Comparison of ENCODE assay signal across 19 cellular contexts in the genomic region with DNA sequence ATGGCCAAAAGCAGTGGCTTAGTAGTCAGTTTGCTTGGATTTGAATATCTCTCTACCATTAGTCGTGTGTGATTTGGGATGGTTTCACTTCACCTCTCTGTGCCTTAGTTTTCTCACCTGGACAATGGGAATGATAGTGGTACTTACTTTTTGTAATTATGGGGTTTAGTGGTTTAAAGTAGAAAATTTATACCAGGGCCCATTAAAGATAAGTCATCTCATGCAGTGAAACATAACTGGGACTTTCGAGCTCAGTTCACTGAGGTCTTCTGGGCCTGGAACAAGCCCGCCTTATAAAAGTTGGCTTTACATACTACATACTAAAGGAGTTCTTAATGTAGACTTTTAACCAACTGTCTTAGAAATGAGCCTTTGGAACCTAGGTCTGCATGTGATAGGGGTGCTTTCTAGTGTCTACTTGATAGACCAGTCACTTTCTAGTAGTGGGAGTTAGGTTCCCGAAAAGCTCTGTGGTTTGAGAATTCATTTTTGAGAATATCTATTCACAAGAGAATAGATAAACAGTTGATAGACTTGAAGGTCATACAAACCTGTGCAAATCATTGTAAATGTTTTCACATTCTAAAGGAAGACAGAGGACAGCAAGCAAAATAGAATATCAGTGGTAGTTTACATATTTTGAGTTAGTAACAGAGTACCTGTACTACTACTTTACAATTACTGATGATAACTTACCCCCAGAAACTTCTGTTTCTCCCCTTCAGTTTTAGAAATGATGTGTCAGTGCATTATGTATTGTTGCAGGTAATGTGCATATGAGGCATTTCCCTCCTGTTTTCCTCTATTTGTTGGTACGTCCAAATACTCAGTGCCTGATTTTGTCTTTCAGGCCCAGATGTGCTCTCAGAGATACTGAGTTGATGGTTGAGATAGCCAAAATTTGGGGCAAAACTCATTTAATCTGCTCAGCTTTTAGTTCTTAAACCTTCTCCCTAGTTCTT. TPM values are rescaled to one million over a fixed set of nuclear protein-coding genes. Genes with fewer than 3 reads are reported as not detected.
DNase-seq lines count a peak whose midpoint lies in the region; FAIRE-seq and TF ChIP-seq lines count a peak whose summit lies in the region.
"Had no signal": no experiment of that assay in that cellular context is flagged by ENCODE, and none has a peak within 500 bp of the region (broad histone marks: within the 10 kb centered on the region; RNA-seq: fewer than 3 reads in every experiment).

No MANE protein-coding gene starts in this region.

- H3K4me3 Mint-ChIP-seq in activated CD4-positive, alpha-beta T cell treated with anti-CD3 and anti-CD28 coated beads, Interleukin-2, amount 10 ng/mL, durations not matched to agents 24 days and 14 days, result peak overlapping the region; percentile 5
- no peak overlapping the region for H3K4me3 Mint-ChIP-seq in activated T-helper 1 cell treated with anti-CD3 and anti-CD28 coated beads, Interleukin-12 subunit alpha, Interleukin-12 subunit beta, Interleukin-2, Interleukin-4 antibody, amounts not matched to agents 30 ng/mL and 10 ng/mL and 1 ng/mL, durations not matched to agents 14 hours and 24 hours and 36 hours
- H3K4me3 Mint-ChIP-seq in nephron progenitor cell, result no peak overlapping the region
- H3K4me3 Mint-ChIP-seq: endodermal cell, H9 had no signal

- no peaks in the 10 kb centered on the region for H3K9me3 ChIP-seq in GM23248 (ENCODE audit: low read depth)
- H3K9me3 ChIP-seq: suprapubic skin had no signal

- H3K27ac ChIP-seq in GM23248, result peak overlapping the region; percentile 85
- H3K27ac ChIP-seq: brain microvascular endothelial cell, HL-60 had no signal

- H3K9me3 Mint-ChIP-seq in activated CD4-positive, alpha-beta T cell treated with anti-CD3 and anti-CD28 coated beads, Interleukin-2, amount 10 ng/mL, durations not matched to agents 24 days and 14 days, result no peaks in the 10 kb centered on the region
- no peaks in the 10 kb centered on the region for H3K9me3 Mint-ChIP-seq in activated T-helper 1 cell treated with anti-CD3 and anti-CD28 coated beads, Interleukin-12 subunit alpha, Interleukin-12 subunit beta, Interleukin-2, Interleukin-4 antibody, amounts not matched to agents 30 ng/mL and 10 ng/mL and 1 ng/mL, durations not matched to agents 14 hours and 24 hours and 36 hours
- no peaks in the 10 kb centered on the region for H3K9me3 Mint-ChIP-seq in nephron progenitor cell
- H3K9me3 Mint-ChIP-seq: endodermal cell, H9 had no signal

- peak overlapping the region; percentile 56 for H3K27ac Mint-ChIP-seq in activated CD4-positive, alpha-beta T cell treated with anti-CD3 and anti-CD28 coated beads, Interleukin-2, amount 10 ng/mL, durations not matched to agents 24 days and 14 days
- H3K27ac Mint-ChIP-seq in activated T-helper 1 cell treated with anti-CD3 and anti-CD28 coated beads, Interleukin-12 subunit alpha, Interleukin-12 subunit beta, Interleukin-2, Interleukin-4 antibody, amounts not matched to agents 30 ng/mL and 10 ng/mL and 1 ng/mL, durations not matched to agents 14 hours and 24 hours and 36 hours, result peak overlapping the region; percentile 68
- peak overlapping the region; percentile 13 for H3K27ac Mint-ChIP-seq in nephron progenitor cell

- no peak for FAIRE-seq in urothelium cell line (lab: Jason Lieb, UNC)
- FAIRE-seq: islet of Langerhans had no signal

- H3K9me2 ChIP-seq in GM23248 (ENCODE audit: insufficient read depth), result no peaks in the 10 kb centered on the region

- H3K36me3 Mint-ChIP-seq in activated CD4-positive, alpha-beta T cell treated with anti-CD3 and anti-CD28 coated beads, Interleukin-2, amount 10 ng/mL, durations not matched to agents 24 days and 14 days (ENCODE audit: low read depth), result peaks cover 13% of the 10 kb centered on the region
- H3K36me3 Mint-ChIP-seq in activated T-helper 1 cell treated with anti-CD3 and anti-CD28 coated beads, Interleukin-12 subunit alpha, Interleukin-12 subunit beta, Interleukin-2, Interleukin-4 antibody, amounts not matched to agents 30 ng/mL and 10 ng/mL and 1 ng/mL, durations not matched to agents 14 hours and 24 hours and 36 hours (ENCODE audit: low read depth), result peaks cover 5% of the 10 kb centered on the region
- peaks cover 18% of the 10 kb centered on the region for H3K36me3 Mint-ChIP-seq in nephron progenitor cell (ENCODE audit: low read depth)

- H3K27me3 ChIP-seq in GM23248 (replicated peaks; ENCODE audit: insufficient read depth), result no peaks in the 10 kb centered on the region
- H3K27me3 ChIP-seq: brain microvascular endothelial cell, suprapubic skin had no signal

- WGBS in GM23248 (ENCODE audit: low coverage in 1 of 2, low lambda C conversion rate in 2 of 2, missing lambda C conversion rate in 2 of 2), 2 experiments, result 96 to 99% methylated on average over 5 of the region's 5 CpGs

- peaks cover 80% of the 10 kb centered on the region for H3K4me1 ChIP-seq in GM23248 (ENCODE audit: insufficient read depth)

- intact Hi-C loops in activated CD4-positive, alpha-beta T cell treated with anti-CD3 and anti-CD28 coated beads, Interleukin-2, amount 10 ng/mL, durations not matched to agents 24 days and 14 days (cut with micrococcal nuclease), result no loop called here
- intact Hi-C loops in activated T-helper 1 cell treated with anti-CD3 and anti-CD28 coated beads, Interleukin-12 subunit alpha, Interleukin-12 subunit beta, Interleukin-2, Interleukin-4 antibody, amounts not matched to agents 30 ng/mL and 10 ng/mL and 1 ng/mL, durations not matched to agents 14 hours and 24 hours and 36 hours (cut with micrococcal nuclease), result no loop called here

- H3K9ac ChIP-seq in GM23248, result no peak overlapping the region

- DNase-seq in activated CD4-positive, alpha-beta T cell treated with anti-CD3 and anti-CD28 coated beads, Interleukin-2, amount 10 ng/mL, durations not matched to agents 24 days and 14 days, result no peak
- DNase-seq in activated CD4-positive, alpha-beta T cell treated with anti-CD3 and anti-CD28 coated beads for 48 hours, result no peak
- DNase-seq in GM23248, result no peak
- DNase-seq in activated T-helper 1 cell treated with anti-CD3 and anti-CD28 coated beads, Interleukin-12 subunit alpha, Interleukin-12 subunit beta, Interleukin-2, Interleukin-4 antibody, amounts not matched to agents 30 ng/mL and 10 ng/mL and 1 ng/mL, durations not matched to agents 14 hours and 24 hours and 36 hours (ENCODE audit: low spot score), result no peak
- DNase-seq in nephron progenitor cell, result no peak
- no peak for DNase-seq in urothelium cell line (ENCODE audit: low spot score)
- no peak for DNase-seq in mucosa of gallbladder (ENCODE audit: low spot score)
- DNase-seq in LoVo (ENCODE audit: low spot score), result no peak
- DNase-seq: brain microvascular endothelial cell; Calu3; endodermal cell; foreskin melanocyte; H9; midbrain; NCI-H2029 treated with DMSO at 0.1 percent for 48 hours; stimulated activated CD4-positive, alpha-beta T cell treated with anti-CD3 and anti-CD28 coated beads, Interleukin-12 subunit alpha, Interleukin-12 subunit beta, amount 100 ng/mL, for 4 hours had no signal

- H4K20me1 ChIP-seq in GM23248 (ENCODE audit: insufficient read depth), result no peaks in the 10 kb centered on the region; the same call in 1 of the 2 replicates

- H3K79me2 ChIP-seq in GM23248 (ENCODE audit: insufficient read depth), result peaks cover 92% of the 10 kb centered on the region

- no peaks in the 10 kb centered on the region for H3K27me3 Mint-ChIP-seq in activated CD4-positive, alpha-beta T cell treated with anti-CD3 and anti-CD28 coated beads, Interleukin-2, amount 10 ng/mL, durations not matched to agents 24 days and 14 days
- H3K27me3 Mint-ChIP-seq in activated T-helper 1 cell treated with anti-CD3 and anti-CD28 coated beads, Interleukin-12 subunit alpha, Interleukin-12 subunit beta, Interleukin-2, Interleukin-4 antibody, amounts not matched to agents 30 ng/mL and 10 ng/mL and 1 ng/mL, durations not matched to agents 14 hours and 24 hours and 36 hours (ENCODE audit: insufficient read depth), result no peaks in the 10 kb centered on the region
- H3K27me3 Mint-ChIP-seq in nephron progenitor cell (ENCODE audit: low read depth, poor library complexity), result no peaks in the 10 kb centered on the region

- H3K4me2 ChIP-seq in GM23248 (ENCODE audit: unreplicated experiment), result peak overlapping the region; percentile 73

- no peaks in the 10 kb centered on the region for H3K36me3 ChIP-seq in GM23248 (ENCODE audit: low read depth)
- H3K36me3 ChIP-seq: brain microvascular endothelial cell, suprapubic skin had no signal

- peaks cover 58% of the 10 kb centered on the region for H3K4me1 Mint-ChIP-seq in activated CD4-positive, alpha-beta T cell treated with anti-CD3 and anti-CD28 coated beads, Interleukin-2, amount 10 ng/mL, durations not matched to agents 24 days and 14 days
- peaks cover 76% of the 10 kb centered on the region for H3K4me1 Mint-ChIP-seq in activated T-helper 1 cell treated with anti-CD3 and anti-CD28 coated beads, Interleukin-12 subunit alpha, Interleukin-12 subunit beta, Interleukin-2, Interleukin-4 antibody, amounts not matched to agents 30 ng/mL and 10 ng/mL and 1 ng/mL, durations not matched to agents 14 hours and 24 hours and 36 hours (ENCODE audit: low read depth)
- H3K4me1 Mint-ChIP-seq in nephron progenitor cell, result peaks cover 31% of the 10 kb centered on the region

- no peak overlapping the region for H2AFZ ChIP-seq in GM23248

- H3K4me3 ChIP-seq in GM23248, result no peak overlapping the region
- H3K4me3 ChIP-seq: suprapubic skin had no signal

- H3F3A ChIP-seq in GM23248 (ENCODE audit: insufficient read depth), result peaks cover 43% of the 10 kb centered on the region

- no peak for TF ChIP-seq CTCF in nephron progenitor cell (IDR thresholded peaks at IDR 0.05)

- in situ Hi-C loops in GM23248 (cut with MboI), result no loop called here

RNA-seq across cellular contexts. Expression of gene DYRK1A, which starts 48.0 kb away (rescaled TPM):
- 60.9 and 64.9 TPM in 2 replicates for total RNA-seq in activated CD4-positive, alpha-beta T cell treated with anti-CD3 and anti-CD28 coated beads, Interleukin-2, amount 10 ng/mL, durations not matched to agents 24 days and 14 days
- 36.5 and 41.3 TPM in 2 replicates for total RNA-seq in GM23248 (2014; rRNA removed; shearing (Covaris generic))
- polyA plus RNA-seq in GM23248 (2016; fragmentation: Nextera tagmentation; extraction: Ambion mirVana), result 1.8 and 2.5 TPM in 2 replicates
- total RNA-seq in activated T-helper 1 cell treated with anti-CD3 and anti-CD28 coated beads, Interleukin-12 subunit alpha, Interleukin-12 subunit beta, Interleukin-2, Interleukin-4 antibody, amounts not matched to agents 30 ng/mL and 10 ng/mL and 1 ng/mL, durations not matched to agents 14 hours and 24 hours and 36 hours, result 66.5 and 68.1 TPM in 2 replicates
- 70.2 TPM for total RNA-seq in mucosa of gallbladder

Comparison
In these comparisons a context has a peak if more than half of its experiments do, and no peak if none do; other contexts are left out.
1. H3K27ac Mint-ChIP-seq: peak in every context shown above with its lines; median percentile 68 in activated T-helper 1 cell treated with anti-CD3 and anti-CD28 coated beads, Interleukin-12 subunit alpha, Interleukin-12 subunit beta, Interleukin-2, Interleukin-4 antibody, amounts not matched to agents 30 ng/mL and 10 ng/mL and 1 ng/mL, durations not matched to agents 14 hours and 24 hours and 36 hours; 56 in activated CD4-positive, alpha-beta T cell treated with anti-CD3 and anti-CD28 coated beads, Interleukin-2, amount 10 ng/mL, durations not matched to agents 24 days and 14 days; 13 in nephron progenitor cell.